Comparison of ENCODE assay signal across 12 cellular contexts in the genomic region with DNA sequence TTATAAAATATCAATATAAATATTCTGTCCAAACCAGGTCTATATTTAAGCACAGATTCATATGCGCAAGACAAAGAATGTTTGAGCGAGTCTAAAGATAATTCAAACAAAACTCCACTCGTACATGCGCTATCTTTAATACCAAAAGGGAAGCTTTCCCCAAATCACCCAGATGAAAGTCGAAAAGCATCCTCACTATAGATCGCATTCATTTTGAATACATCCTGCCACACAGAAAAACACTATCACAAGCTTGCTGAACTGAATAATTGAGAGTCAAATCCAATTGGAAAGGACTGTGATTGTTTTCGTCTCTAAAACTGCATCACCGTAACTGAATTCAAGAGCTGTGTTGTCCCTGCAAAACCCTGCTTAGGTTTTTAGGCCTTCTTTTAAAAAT. TPM values are rescaled to one million over a fixed set of nuclear protein-coding genes. Genes with fewer than 3 reads are reported as not detected.
DNase-seq lines count a peak whose midpoint lies in the region; ATAC-seq lines count a peak whose summit lies in the region.
"Had no signal": no experiment of that assay in that cellular context is flagged by ENCODE, and none has a peak within 500 bp of the region (broad histone marks: within the 10 kb centered on the region; RNA-seq: fewer than 3 reads in every experiment).

No MANE protein-coding gene starts in this region.

- no peaks in the 10 kb centered on the region for H3K4me1 ChIP-seq in CD8-positive, alpha-beta memory T cell (ENCODE audit: insufficient read depth, low read length)
- H3K4me1 ChIP-seq: SJCRH30 had no signal

- peak overlapping the region; percentile 52 for H3K4me3 ChIP-seq in CD8-positive, alpha-beta memory T cell (ENCODE audit: low read length)
- H3K4me3 ChIP-seq: SJCRH30 had no signal

- no peaks in the 10 kb centered on the region for H3K27me3 ChIP-seq in CD8-positive, alpha-beta memory T cell (ENCODE audit: insufficient read depth, low read length, poor library complexity, severe bottlenecking)
- H3K27me3 ChIP-seq: SJCRH30 had no signal

- no peaks in the 10 kb centered on the region for H3K9me3 Mint-ChIP-seq in CD8-positive, alpha-beta memory T cell
- H3K9me3 Mint-ChIP-seq in activated CD8-positive, alpha-beta T cell treated with anti-CD3 and anti-CD28 coated beads, Interleukin-2, amount 10 ng/mL, durations not matched to agents 7 days and 5 days (ENCODE audit: insufficient read depth): no peaks in the 10 kb centered on the region
- no peaks in the 10 kb centered on the region for H3K9me3 Mint-ChIP-seq in natural killer cell treated with Interleukin-12 subunit alpha and Interleukin-12 subunit beta and Interleukin-15 and Interleukin-18, amount 100 ng/mL, for 72 hours

- H3K36me3 Mint-ChIP-seq in CD8-positive, alpha-beta memory T cell: peaks cover 0 to 2% (median 0%) of the 10 kb centered on the region in 3 donors
- H3K36me3 Mint-ChIP-seq in activated CD8-positive, alpha-beta T cell treated with anti-CD3 and anti-CD28 coated beads, Interleukin-2, amount 10 ng/mL, durations not matched to agents 7 days and 5 days (ENCODE audit: low read depth): peaks cover 14% of the 10 kb centered on the region
- peaks cover 11% of the 10 kb centered on the region for H3K36me3 Mint-ChIP-seq in natural killer cell treated with Interleukin-12 subunit alpha and Interleukin-12 subunit beta and Interleukin-15 and Interleukin-18, amount 100 ng/mL, for 72 hours

- CTCF ChIA-PET in CD8-positive, alpha-beta memory T cell (lab: Charles Lee): no interaction called here
- CTCF ChIA-PET in activated CD8-positive, alpha-beta T cell treated with anti-CD3 and anti-CD28 coated beads, Interleukin-2, amount 10 ng/mL, durations not matched to agents 7 days and 5 days (lab: Charles Lee): interaction anchor here (1.0 to 1.4 kb wide), 3 partner anchors 14 to 159 kb away, joined by 3 to 8 read pairs (median 4); no protein-coding TSS in a partner anchor

- H3K4me1 Mint-ChIP-seq in CD8-positive, alpha-beta memory T cell: peaks cover 8 to 30% (median 18%) of the 10 kb centered on the region in 3 donors
- peaks cover 20% of the 10 kb centered on the region for H3K4me1 Mint-ChIP-seq in activated CD8-positive, alpha-beta T cell treated with anti-CD3 and anti-CD28 coated beads, Interleukin-2, amount 10 ng/mL, durations not matched to agents 7 days and 5 days (ENCODE audit: low read depth)
- H3K4me1 Mint-ChIP-seq in natural killer cell treated with Interleukin-12 subunit alpha and Interleukin-12 subunit beta and Interleukin-15 and Interleukin-18, amount 100 ng/mL, for 72 hours (ENCODE audit: low read depth in 2 of 2): peaks cover 16 to 20% of the 10 kb centered on the region in 2 donors

- no peaks in the 10 kb centered on the region for H3K36me3 ChIP-seq in CD8-positive, alpha-beta memory T cell (ENCODE audit: insufficient read depth, low read length)
- H3K36me3 ChIP-seq: SJCRH30 had no signal

- ATAC-seq in HG03175 (IDR thresholded peaks at IDR 0.05; ENCODE audit: unreplicated experiment): peak; percentile 0
- ATAC-seq in activated CD8-positive, alpha-beta T cell treated with anti-CD3 and anti-CD28 coated beads, Interleukin-2, amount 10 ng/mL, durations not matched to agents 7 days and 5 days: no peak
- no peak for ATAC-seq in natural killer cell treated with Interleukin-12 subunit alpha and Interleukin-12 subunit beta and Interleukin-15 and Interleukin-18, amount 100 ng/mL, for 72 hours
- ATAC-seq in HG03095 (IDR thresholded peaks at IDR 0.05; ENCODE audit: unreplicated experiment): no peak

- H3K27me3 Mint-ChIP-seq in CD8-positive, alpha-beta memory T cell: no peaks in the 10 kb centered on the region
- H3K27me3 Mint-ChIP-seq in activated CD8-positive, alpha-beta T cell treated with anti-CD3 and anti-CD28 coated beads, Interleukin-2, amount 10 ng/mL, durations not matched to agents 7 days and 5 days (ENCODE audit: low read depth): no peaks in the 10 kb centered on the region
- peaks cover 0 to 3% of the 10 kb centered on the region in 2 donors for H3K27me3 Mint-ChIP-seq in natural killer cell treated with Interleukin-12 subunit alpha and Interleukin-12 subunit beta and Interleukin-15 and Interleukin-18, amount 100 ng/mL, for 72 hours

- H3K27ac ChIP-seq in CD8-positive, alpha-beta memory T cell (ENCODE audit: low read depth, low read length): peak overlapping the region; percentile 26
- H3K27ac ChIP-seq: SJCRH30 had no signal

- peak overlapping the region; percentile 81 to 89 (median 87) for H3K4me3 Mint-ChIP-seq in CD8-positive, alpha-beta memory T cell
- H3K4me3 Mint-ChIP-seq in activated CD8-positive, alpha-beta T cell treated with anti-CD3 and anti-CD28 coated beads, Interleukin-2, amount 10 ng/mL, durations not matched to agents 7 days and 5 days: peak overlapping the region; percentile 85
- peak overlapping the region; percentile 92 for H3K4me3 Mint-ChIP-seq in natural killer cell treated with Interleukin-12 subunit alpha and Interleukin-12 subunit beta and Interleukin-15 and Interleukin-18, amount 100 ng/mL, for 72 hours

- POLR2A ChIA-PET in CD8-positive, alpha-beta memory T cell (lab: Charles Lee): no interaction called here
- POLR2A ChIA-PET in activated CD8-positive, alpha-beta T cell treated with anti-CD3 and anti-CD28 coated beads, Interleukin-2, amount 10 ng/mL, durations not matched to agents 7 days and 5 days (lab: Charles Lee): interaction anchor here (1.0 to 1.3 kb wide), 4 partner anchors 8 to 312 kb away, joined by 3 to 5 read pairs (median 4); partner anchors contain the start of genes GK and TAB3

- H3K27ac Mint-ChIP-seq in CD8-positive, alpha-beta memory T cell: peak overlapping the region in 7 of 8 donors; percentile 71 to 94 (median 84)
- peak overlapping the region; percentile 97 for H3K27ac Mint-ChIP-seq in activated CD8-positive, alpha-beta T cell treated with anti-CD3 and anti-CD28 coated beads, Interleukin-2, amount 10 ng/mL, durations not matched to agents 7 days and 5 days
- H3K27ac Mint-ChIP-seq in natural killer cell treated with Interleukin-12 subunit alpha and Interleukin-12 subunit beta and Interleukin-15 and Interleukin-18, amount 100 ng/mL, for 72 hours: peak overlapping the region; percentile 78 to 87

- H3K9me3 ChIP-seq in CD8-positive, alpha-beta memory T cell (ENCODE audit: low read length): no peaks in the 10 kb centered on the region
- H3K9me3 ChIP-seq: SJCRH30 had no signal

- no peak for DNase-seq in CD8-positive, alpha-beta memory T cell
- no peak for DNase-seq in activated CD8-positive, alpha-beta T cell treated with anti-CD3 and anti-CD28 coated beads, Interleukin-2, amount 10 ng/mL, durations not matched to agents 7 days and 5 days
- DNase-seq in natural killer cell treated with Interleukin-12 subunit alpha and Interleukin-12 subunit beta and Interleukin-15 and Interleukin-18, amount 100 ng/mL, for 72 hours (ENCODE audit: low spot score): no peak
- DNase-seq in medulla oblongata (ENCODE audit: extremely low spot score): no peak
- DNase-seq in iPS-NIHi7 (ENCODE audit: extremely low spot score): no peak
- DNase-seq in amygdala (lab: John Stamatoyannopoulos, UW): no peak
- DNase-seq: aorta; SJCRH30; stimulated activated CD4-positive, alpha-beta T cell treated with anti-CD3 and anti-CD28 coated beads, Interleukin-15, amount 100 ng/mL, for 24 hours had no signal

RNA-seq across cellular contexts. Expression of gene TASL, which starts 0.7 kb away (rescaled TPM):
- 1 to 10 TPM; 1.2 to 1.5 TPM for total RNA-seq in CD8-positive, alpha-beta memory T cell
- 1.2 TPM for polyA plus RNA-seq in CD8-positive, alpha-beta memory T cell
- 1 to 10 TPM; 3.0 to 3.1 TPM for total RNA-seq in activated CD8-positive, alpha-beta T cell treated with anti-CD3 and anti-CD28 coated beads, Interleukin-2, amount 10 ng/mL, durations not matched to agents 7 days and 5 days
- 1 to 10 TPM; 3.6 to 7.2 TPM for total RNA-seq in natural killer cell treated with Interleukin-12 subunit alpha and Interleukin-12 subunit beta and Interleukin-15 and Interleukin-18, amount 100 ng/mL, for 72 hours
- total RNA-seq: myocyte, SJCRH30 had no signal
